10 cellular contexts compared by ENCODE assay signal in the genomic region with DNA sequence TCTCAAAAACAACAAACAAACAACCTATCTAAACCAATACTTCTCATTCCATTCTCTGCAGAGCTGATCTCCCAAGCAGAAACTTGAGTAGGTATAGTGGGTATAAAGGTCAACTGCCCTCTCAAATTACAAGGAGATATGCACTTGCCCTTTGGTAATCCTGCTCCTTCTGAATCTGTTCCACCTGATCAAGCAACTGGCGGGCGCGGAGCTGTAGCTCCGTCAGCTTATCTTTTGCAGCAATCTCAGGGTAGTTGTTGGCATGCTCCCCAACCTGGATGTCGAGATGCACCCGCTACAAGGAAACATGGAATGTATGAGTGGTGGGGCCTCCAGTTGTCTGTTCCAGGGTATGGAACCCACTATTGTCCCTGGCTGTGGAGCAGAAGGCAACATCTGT. TPM values are rescaled to one million over a fixed set of nuclear protein-coding genes. Genes with fewer than 3 reads are reported as not detected.
A peak's percentile ranks its signal among the peaks of the same experiment; 100 is the strongest.
DNase-seq lines count a peak whose midpoint lies in the region; ATAC-seq, FAIRE-seq and TF ChIP-seq lines count a peak whose summit lies in the region.
"Had no signal": no experiment of that assay in that cellular context is flagged by ENCODE, and none has a peak within 500 bp of the region (broad histone marks: within the 10 kb centered on the region; RNA-seq: fewer than 3 reads in every experiment).

No MANE protein-coding gene starts in this region.

- H3K9me3 ChIP-seq in iPS-18a (ENCODE audit: control insufficient read depth, low read depth, low read length) = no peaks in the 10 kb centered on the region

- no peaks in the 10 kb centered on the region for H3K27me3 ChIP-seq in iPS-18a (ENCODE audit: control insufficient read depth, insufficient read depth, low read length)

- DNase-seq in NCI-H1105 treated with DMSO at 0.1 percent for 48 hours (lab: John Stamatoyannopoulos, UW) (peak; percentile 17), NCI-H1105 (lab: John Stamatoyannopoulos, UW) (no peak), urothelium cell line (ENCODE audit: low spot score) (no peak), GM12891 (ENCODE audit: insufficient read length, low spot score) (no peak)
- DNase-seq in stimulated activated effector memory CD8-positive, alpha-beta T cell treated with anti-CD3 and anti-CD28 coated beads, Interleukin-12 subunit alpha, Interleukin-12 subunit beta, amount 100 ng/mL, for 72 hours (ENCODE audit: low spot score in 2 of 2) = no peak
- DNase-seq: NCI-H526 treated with DMSO at 0.1 percent for 48 hours, occipital lobe had no signal

- H3K4me3 Mint-ChIP-seq in stimulated activated effector memory CD8-positive, alpha-beta T cell treated with anti-CD3 and anti-CD28 coated beads, Interleukin-12 subunit alpha, Interleukin-12 subunit beta, amount 100 ng/mL, for 72 hours = peak overlapping the region; percentile 84

- TF ChIP-seq POLR2A in GM12891 (IDR thresholded peaks at IDR 0.05; ENCODE audit: low read depth, low read length) = no peak

- no peak overlapping the region for H3K27ac ChIP-seq in iPS-18a (ENCODE audit: low read length)

- H3K4me1 Mint-ChIP-seq in stimulated activated effector memory CD8-positive, alpha-beta T cell treated with anti-CD3 and anti-CD28 coated beads, Interleukin-12 subunit alpha, Interleukin-12 subunit beta, amount 100 ng/mL, for 72 hours = peaks cover 37% of the 10 kb centered on the region

- H3K4me3 ChIP-seq in WI38 (ENCODE audit: low read depth, low read length) = peak overlapping the region; percentile 88
- H3K4me3 ChIP-seq in iPS-18a (ENCODE audit: low read length) = peak overlapping the region; percentile 93

- no peak for TF ChIP-seq CTCF in WI38 (IDR thresholded peaks at IDR 0.05; ENCODE audit: low read depth, low read length)

- FAIRE-seq in urothelium cell line (lab: Jason Lieb, UNC) = no peak
- FAIRE-seq in GM12891 (lab: Jason Lieb, UNC) = no peak

- no peaks in the 10 kb centered on the region for H3K9me3 Mint-ChIP-seq in stimulated activated effector memory CD8-positive, alpha-beta T cell treated with anti-CD3 and anti-CD28 coated beads, Interleukin-12 subunit alpha, Interleukin-12 subunit beta, amount 100 ng/mL, for 72 hours

- H3K36me3 Mint-ChIP-seq in stimulated activated effector memory CD8-positive, alpha-beta T cell treated with anti-CD3 and anti-CD28 coated beads, Interleukin-12 subunit alpha, Interleukin-12 subunit beta, amount 100 ng/mL, for 72 hours = peaks cover 69% of the 10 kb centered on the region

- H3K27ac Mint-ChIP-seq in stimulated activated effector memory CD8-positive, alpha-beta T cell treated with anti-CD3 and anti-CD28 coated beads, Interleukin-12 subunit alpha, Interleukin-12 subunit beta, amount 100 ng/mL, for 72 hours = peak overlapping the region; percentile 97

- peaks cover 4% of the 10 kb centered on the region for H3K4me1 ChIP-seq in iPS-18a (ENCODE audit: control insufficient read depth, low read depth, low read length)

- H3K9ac ChIP-seq in iPS-18a (ENCODE audit: low read length) = peak overlapping the region; percentile 66

- ATAC-seq in stimulated activated effector memory CD8-positive, alpha-beta T cell treated with anti-CD3 and anti-CD28 coated beads, Interleukin-12 subunit alpha, Interleukin-12 subunit beta, amount 100 ng/mL, for 72 hours = no peak
- ATAC-seq in GM18519 (IDR thresholded peaks at IDR 0.05; ENCODE audit: low FRiP score, unreplicated experiment) = no peak

- H3K36me3 ChIP-seq in iPS-18a (ENCODE audit: control insufficient read depth, low read depth, low read length) = peaks cover 23% of the 10 kb centered on the region

TF ChIP-seq in GM12891, 5 proteins besides CTCF, POLR2A, EP300 and RAD21:
- TF ChIP-seq TAF1 (IDR thresholded peaks at IDR 0.05; ENCODE audit: low read depth, low read length) = no peak
- no peak for TF ChIP-seq POU2F2 (IDR thresholded peaks at IDR 0.05; ENCODE audit: low read depth, low read length)
- no peak for TF ChIP-seq SPI1 (IDR thresholded peaks at IDR 0.05; ENCODE audit: low read depth, low read length)
- no peak for TF ChIP-seq PAX5 (IDR thresholded peaks at IDR 0.05; ENCODE audit: insufficient read depth, low read length, severe bottlenecking)
- no peak for TF ChIP-seq POLR2AphosphoS5 (IDR thresholded peaks at IDR 0.05; ENCODE audit: low read depth, low read length)
TF ChIP-seq in GM12891: peak in this region for 0.

RNA-seq across cellular contexts. Expression of a gene that starts 1.1 kb away (rescaled TPM):
- polyA plus RNA-seq in GM12891 (2012; ENCODE audit: low read depth, missing spikeins) = 32.4 TPM

RNA-seq across cellular contexts. Expression of a gene that starts 7.2 kb away (rescaled TPM):
- 67.7 TPM for polyA plus RNA-seq in GM12891 (2012; ENCODE audit: low read depth, missing spikeins)

RNA-seq across cellular contexts. Expression of a gene that starts 25.5 kb away (rescaled TPM):
- polyA plus RNA-seq in GM12891 (2012; ENCODE audit: low read depth, missing spikeins) = 42.5 TPM

RNA-seq across cellular contexts. Expression of a gene that starts 39.8 kb away (rescaled TPM):
- polyA plus RNA-seq in GM12891 (2012; ENCODE audit: low read depth, missing spikeins) = 0.04 TPM
